In the genomic region with DNA sequence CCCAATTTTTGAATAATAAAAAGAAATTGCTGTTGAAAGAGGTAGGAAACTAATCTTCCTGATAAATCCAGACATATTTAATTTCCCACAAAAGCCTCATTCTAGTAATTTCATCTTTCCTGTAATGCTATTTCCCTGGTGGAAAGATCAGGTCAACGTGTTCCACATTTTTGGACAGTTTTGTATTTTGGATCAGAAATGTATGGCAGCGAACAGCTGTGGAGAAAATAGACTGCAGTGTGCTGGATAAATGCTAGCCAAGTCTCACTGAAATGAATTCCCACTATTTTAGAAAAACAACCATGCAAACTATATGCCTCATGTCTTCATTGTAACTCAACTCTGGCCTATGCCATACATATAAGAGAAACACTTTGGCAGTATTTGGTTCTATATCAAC, we compare ENCODE assay signal across 31 cellular contexts.
DNase-seq lines count a peak whose midpoint lies in the region; ATAC-seq and TF ChIP-seq lines count a peak whose summit lies in the region.
"Had no signal": no experiment of that assay in that cellular context is flagged by ENCODE, and none has a peak within 500 bp of the region (broad histone marks: within the 10 kb centered on the region; RNA-seq: fewer than 3 reads in every experiment).

No MANE protein-coding gene starts in this region.

- H3K27me3 Mint-ChIP-seq in HFFc6 (ENCODE audit: insufficient read depth): peaks cover 2% of the 10 kb centered on the region; the same call in 1 of the 2 replicates

- dilution Hi-C loops in mammary epithelial cell (cut with HindIII; ENCODE audit: low sequenced_read_pairs): no loop called here

- peak overlapping the region; percentile 39 for H3K4me3 Mint-ChIP-seq in HFFc6
- H3K4me3 Mint-ChIP-seq: mesothelial cell of epicardium; naive thymus-derived CD8-positive, alpha-beta T cell; stimulated activated effector memory CD8-positive, alpha-beta T cell treated with anti-CD3 and anti-CD28 coated beads, Interleukin-12 subunit alpha, Interleukin-12 subunit beta, amount 100 ng/mL, for 72 hours; T-helper 2 cell treated with Interferon-gamma antibody and Interleukin-4, amounts not matched to agents 5 μg/mL and 100 μg/mL, for 36 hours had no signal

- peak overlapping the region; percentile 39 for H3K4me2 ChIP-seq in mammary epithelial cell (ENCODE audit: insufficient read depth, low read depth, low read length)
- H3K4me2 ChIP-seq: BLaER1 treated with 17β-estradiol and CSF1 and Interleukin-3, amounts not matched to agents 10 nM and 100 nM had no signal

- intact Hi-C loops in mammary epithelial cell (cut with micrococcal nuclease) (no loop called here), left ventricle myocardium superior (cut with micrococcal nuclease) (no loop called here), esophagus squamous epithelium (cut with DNase I) (no loop called here)

- H3K9ac ChIP-seq in mammary epithelial cell (ENCODE audit: insufficient read depth, low read length) (no peak overlapping the region), skeletal muscle tissue (ENCODE audit: low read depth in 1 of 3, low read length in 3 of 3) (no peak overlapping the region)
- H3K9ac ChIP-seq: BLaER1 treated with 17β-estradiol and CSF1 and Interleukin-3, amounts not matched to agents 10 nM and 100 nM had no signal

- CTCF ChIA-PET in mammary epithelial cell (lab: Charles Lee; ENCODE audit: low non-redundant PET): no interaction called here

- no peaks in the 10 kb centered on the region for H3K36me3 Mint-ChIP-seq in HFFc6 (ENCODE audit: low read depth)
- H3K36me3 Mint-ChIP-seq: mesothelial cell of epicardium; naive thymus-derived CD8-positive, alpha-beta T cell; stimulated activated effector memory CD8-positive, alpha-beta T cell treated with anti-CD3 and anti-CD28 coated beads, Interleukin-12 subunit alpha, Interleukin-12 subunit beta, amount 100 ng/mL, for 72 hours had no signal

- 94% methylated on average over 2 of the region's 2 CpGs for WGBS in mammary epithelial cell (ENCODE audit: low coverage, missing lambda C conversion rate)
- 75 to 82% methylated on average over 2 of the region's 2 CpGs for WGBS in esophagus squamous epithelium, 2 donors

- no peaks in the 10 kb centered on the region for H3K36me3 ChIP-seq in mammary epithelial cell (ENCODE audit: insufficient read depth, low read length)
- no peaks in the 10 kb centered on the region for H3K36me3 ChIP-seq in skeletal muscle tissue (ENCODE audit: control insufficient read depth in 3 of 3, insufficient read depth in 3 of 3, low read length in 3 of 3)
- H3K36me3 ChIP-seq in esophagus squamous epithelium: no peaks in the 10 kb centered on the region
- H3K36me3 ChIP-seq: BLaER1 treated with 17β-estradiol and CSF1 and Interleukin-3, amounts not matched to agents 10 nM and 100 nM; colonic mucosa had no signal

- H3K4me3 ChIP-seq in mammary epithelial cell (replicated peaks in 1 of 3; ENCODE audit: insufficient read depth in 1 of 3, low read depth in 2 of 3, low read length in 3 of 3) (no peak overlapping the region), skeletal muscle tissue (ENCODE audit: low read length in 3 of 3) (no peak overlapping the region), esophagus squamous epithelium (no peak overlapping the region)
- H3K4me3 ChIP-seq: BLaER1 treated with 17β-estradiol and CSF1 and Interleukin-3, amounts not matched to agents 10 nM and 100 nM; body of pancreas; colonic mucosa had no signal

- H3K27ac Mint-ChIP-seq in HFFc6: peak overlapping the region; percentile 92
- H3K27ac Mint-ChIP-seq: mesothelial cell of epicardium; naive thymus-derived CD8-positive, alpha-beta T cell; stimulated activated effector memory CD8-positive, alpha-beta T cell treated with anti-CD3 and anti-CD28 coated beads, Interleukin-12 subunit alpha, Interleukin-12 subunit beta, amount 100 ng/mL, for 72 hours; T-helper 2 cell treated with Interferon-gamma antibody and Interleukin-4, amounts not matched to agents 5 μg/mL and 100 μg/mL, for 36 hours had no signal

- BruUV-seq in mammary epithelial cell (replicated peaks; lab: Mats Ljungman, UMichigan): no TSS peak

- H3K27ac ChIP-seq in mammary epithelial cell (ENCODE audit: insufficient read depth, low read depth, low read length) (no peak overlapping the region), skeletal muscle tissue (ENCODE audit: low read depth, low read length) (peak overlapping the region; percentile 27), esophagus squamous epithelium (no peak overlapping the region)
- H3K27ac ChIP-seq: BLaER1 treated with 17β-estradiol and CSF1 and Interleukin-3, amounts not matched to agents 10 nM and 100 nM; body of pancreas; colonic mucosa; HL-60 had no signal

- no peak for DNase-seq in HFFc6
- DNase-seq in mammary epithelial cell: no peak
- DNase-seq in left ventricle myocardium superior: no peak
- no peak for DNase-seq in activated naive CD4-positive, alpha-beta T cell (lab: John Stamatoyannopoulos, UW)
- DNase-seq in esophagus squamous epithelium (lab: John Stamatoyannopoulos, UW): no peak
- DNase-seq: activated CD4-positive, alpha-beta T cell treated with anti-CD3 and anti-CD28 coated beads for 48 hours; activated effector memory CD4-positive, alpha-beta T cell treated with anti-CD3 and anti-CD28 coated beads, Interleukin-2, amount 50 U/mL, for 16 hours; activated T-cell treated with anti-CD3 and anti-CD28 coated beads, Interleukin-2, amount 50 U/mL, for 1 hour; body of pancreas; colonic mucosa; effector memory CD4-positive, alpha-beta T cell; erythroblast; foreskin melanocyte; GDM1; Kasumi-1; naive thymus-derived CD8-positive, alpha-beta T cell; NCI-H146; NCI-H2107; NCI-H446; RPMI8226; stimulated activated CD4-positive, alpha-beta T cell treated with anti-CD3 and anti-CD28 coated beads, Interleukin-12 subunit alpha, Interleukin-12 subunit beta, amount 100 ng/mL, for 4 hours; stimulated activated CD4-positive, alpha-beta T cell treated with anti-CD3 and anti-CD28 coated beads, Interleukin-4, amount 100 ng/mL, for 24 hours had no signal

- ATAC-seq in left ventricle myocardium superior (peak; percentile 85), GM18858 (IDR thresholded peaks at IDR 0.05; ENCODE audit: unreplicated experiment) (no peak), GM18873 (IDR thresholded peaks at IDR 0.05; ENCODE audit: low FRiP score, unreplicated experiment) (no peak)
- ATAC-seq: body of pancreas; HepG2; naive thymus-derived CD8-positive, alpha-beta T cell; stimulated activated effector memory CD8-positive, alpha-beta T cell treated with anti-CD3 and anti-CD28 coated beads, Interleukin-12 subunit alpha, Interleukin-12 subunit beta, amount 100 ng/mL, for 72 hours had no signal

- H3K9me3 ChIP-seq in mammary epithelial cell (replicated peaks; ENCODE audit: insufficient read depth, low read length): no peaks in the 10 kb centered on the region
- H3K9me3 ChIP-seq in skeletal muscle tissue (ENCODE audit: control insufficient read depth in 3 of 3, low read length in 3 of 3): no peaks in the 10 kb centered on the region
- H3K9me3 ChIP-seq in esophagus squamous epithelium: no peaks in the 10 kb centered on the region
- H3K9me3 ChIP-seq: BLaER1 treated with 17β-estradiol and CSF1 and Interleukin-3, amounts not matched to agents 10 nM and 100 nM; body of pancreas; colonic mucosa had no signal

- H3K79me2 ChIP-seq in mammary epithelial cell (ENCODE audit: insufficient read depth, low read length): no peaks in the 10 kb centered on the region

- H3K4me1 Mint-ChIP-seq in HFFc6 (ENCODE audit: low read depth): peaks cover 75% of the 10 kb centered on the region
- H3K4me1 Mint-ChIP-seq: mesothelial cell of epicardium; stimulated activated effector memory CD8-positive, alpha-beta T cell treated with anti-CD3 and anti-CD28 coated beads, Interleukin-12 subunit alpha, Interleukin-12 subunit beta, amount 100 ng/mL, for 72 hours had no signal

- H3K27me3 ChIP-seq in mammary epithelial cell (ENCODE audit: insufficient read depth, low read length): no peaks in the 10 kb centered on the region
- no peaks in the 10 kb centered on the region for H3K27me3 ChIP-seq in skeletal muscle tissue (ENCODE audit: control insufficient read depth in 3 of 3, insufficient read depth in 3 of 3, low read length in 3 of 3)
- H3K27me3 ChIP-seq in esophagus squamous epithelium: no peaks in the 10 kb centered on the region
- H3K27me3 ChIP-seq: BLaER1 treated with 17β-estradiol and CSF1 and Interleukin-3, amounts not matched to agents 10 nM and 100 nM; body of pancreas; colonic mucosa had no signal

- peak overlapping the region; percentile 30 for H2AFZ ChIP-seq in mammary epithelial cell (ENCODE audit: low read depth, low read length)

- H4K20me1 ChIP-seq in mammary epithelial cell (ENCODE audit: insufficient read depth, low read length): no peaks in the 10 kb centered on the region
- H4K20me1 ChIP-seq: BLaER1 treated with 17β-estradiol and CSF1 and Interleukin-3, amounts not matched to agents 10 nM and 100 nM had no signal

- in situ Hi-C loops in mammary epithelial cell (cut with MboI; ENCODE audit: low sequenced_read_pairs in 2 of 2): no loop called here

- no peak for TF ChIP-seq CTCF in HFFc6 (IDR thresholded peaks at IDR 0.05)
- no peak for TF ChIP-seq CTCF in mammary epithelial cell (conservative IDR thresholded peaks at IDR 0.05 in 1 of 2, IDR thresholded peaks at IDR 0.05 in 1 of 2; ENCODE audit: extremely low read depth in 1 of 2, insufficient read depth in 1 of 2, low read depth in 1 of 2, low read length in 2 of 2)
- TF ChIP-seq CTCF in esophagus squamous epithelium (IDR thresholded peaks at IDR 0.05): no peak

- no peak for TF ChIP-seq POLR2A in esophagus squamous epithelium (IDR thresholded peaks at IDR 0.05)

- H3K9me3 Mint-ChIP-seq in HFFc6: no peaks in the 10 kb centered on the region
- H3K9me3 Mint-ChIP-seq: naive thymus-derived CD8-positive, alpha-beta T cell; stimulated activated effector memory CD8-positive, alpha-beta T cell treated with anti-CD3 and anti-CD28 coated beads, Interleukin-12 subunit alpha, Interleukin-12 subunit beta, amount 100 ng/mL, for 72 hours; T-helper 2 cell treated with Interferon-gamma antibody and Interleukin-4, amounts not matched to agents 5 μg/mL and 100 μg/mL, for 36 hours had no signal

- H3K4me1 ChIP-seq in mammary epithelial cell (ENCODE audit: insufficient read depth, low read length): peaks cover 10% of the 10 kb centered on the region
- H3K4me1 ChIP-seq in skeletal muscle tissue (ENCODE audit: control insufficient read depth in 3 of 3, insufficient read depth in 3 of 3, low read length in 3 of 3): no peaks in the 10 kb centered on the region
- H3K4me1 ChIP-seq in esophagus squamous epithelium: no peaks in the 10 kb centered on the region
- H3K4me1 ChIP-seq: BLaER1 treated with 17β-estradiol and CSF1 and Interleukin-3, amounts not matched to agents 10 nM and 100 nM; body of pancreas; colonic mucosa had no signal
